In the genomic region with DNA sequence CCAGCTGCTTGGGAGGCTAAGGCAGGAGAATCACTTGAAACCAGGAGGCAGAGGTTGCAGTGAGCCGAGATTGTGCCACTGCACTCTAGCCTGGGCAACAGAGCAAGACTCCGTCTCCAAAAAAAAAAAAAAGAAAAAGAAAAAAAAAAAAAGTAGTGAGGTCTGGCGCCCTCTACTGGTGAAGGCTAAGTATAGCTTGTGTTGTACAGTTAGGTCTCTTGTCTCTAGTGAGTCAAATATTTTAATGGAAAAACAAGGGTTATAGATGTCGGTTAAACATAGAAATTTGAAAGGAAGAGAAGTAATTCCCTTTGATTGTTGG, we compare ENCODE assay signal across 8 cellular contexts. TPM values are rescaled to one million over a fixed set of nuclear protein-coding genes. Genes with fewer than 3 reads are reported as not detected.
A peak's percentile ranks its signal among the peaks of the same experiment; 100 is the strongest.
DNase-seq lines count a peak whose midpoint lies in the region; ATAC-seq and TF ChIP-seq lines count a peak whose summit lies in the region.
"Not testable (repeated sequence)": the region's sequence is repeated elsewhere in the genome, so short reads cannot be mapped to it uniquely, and the experiment has no call there.

No MANE protein-coding gene starts in this region.

- not testable (repeated sequence) for H3K9me2 ChIP-seq in PC-3 (replicated peaks; ENCODE audit: low read length)

- H3K36me3 ChIP-seq in PC-3 (ENCODE audit: low read depth, low read length); iPS-20b (ENCODE audit: insufficient read depth, low read depth, low read length); parathyroid adenoma (ENCODE audit: control insufficient read depth, insufficient read depth, low read length): not testable (repeated sequence)

- POLR2A ChIA-PET in PC-3 (lab: Charles Lee; ENCODE audit: unreplicated experiment), result interaction anchor here (0.6 kb wide), 1 partner anchor 463 kb away, joined by 8 read pairs; no protein-coding TSS in a partner anchor

- BruUV-seq in PC-3 (replicated peaks; lab: Mats Ljungman, UMichigan), result not testable (repeated sequence)

- not testable (repeated sequence) for H3K27me3 ChIP-seq in PC-3 (ENCODE audit: low read length); iPS-20b (ENCODE audit: insufficient read depth, low read length); parathyroid adenoma (ENCODE audit: control insufficient read depth, insufficient read depth, low read length)

- TF ChIP-seq CTCF in 22Rv1 (IDR thresholded peaks at IDR 0.05), result peak; percentile 81
- TF ChIP-seq CTCF in PC-3 (conservative IDR thresholded peaks at IDR 0.05; ENCODE audit: low read depth, low read length), result peak; percentile 66
- peak; percentile 79 for TF ChIP-seq CTCF in parathyroid adenoma (IDR thresholded peaks at IDR 0.05)

- not testable (repeated sequence) for H3K27ac ChIP-seq in 22Rv1; PC-3 (ENCODE audit: low read length); iPS-20b (ENCODE audit: low read length); parathyroid adenoma

- intact Hi-C loops in PC-3 (cut with micrococcal nuclease), result loop anchor here (1.0 to 10.0 kb wide), 3 partner anchors 28 to 237 kb away; no protein-coding TSS in a partner anchor

- H3K9me3 ChIP-seq in PC-3 (ENCODE audit: low read length); iPS-20b (ENCODE audit: insufficient read depth, low read depth, low read length); parathyroid adenoma (ENCODE audit: control insufficient read depth, low read length): not testable (repeated sequence)

- H3K4me1 ChIP-seq in PC-3 (ENCODE audit: insufficient read depth, low read length) (peaks cover 24% of the 10 kb centered on the region), iPS-20b (ENCODE audit: insufficient read depth, low read length) (peaks cover 39% of the 10 kb centered on the region)
- not testable (repeated sequence) for H3K4me1 ChIP-seq in parathyroid adenoma

- CTCF ChIA-PET in PC-3 (lab: Charles Lee), result interaction anchor here (0.6 to 2.2 kb wide), 6 partner anchors 114 to 421 kb away, joined by 3 to 11 read pairs (median 6); no protein-coding TSS in a partner anchor

- H3F3A ChIP-seq in PC-3 (ENCODE audit: low read length, unreplicated experiment), result not testable (repeated sequence)

- peaks cover 49% of the 10 kb centered on the region for H4K20me1 ChIP-seq in PC-3 (ENCODE audit: low read length)

- H3K4me3 ChIP-seq in PC-3 (ENCODE audit: low read length); parathyroid adenoma (ENCODE audit: low read depth, low read length): not testable (repeated sequence)
- H3K4me3 ChIP-seq in iPS-20b (ENCODE audit: low read length), result peak overlapping the region; percentile 15; the same call in 1 of the 2 replicates

- not testable (repeated sequence) for H3K9ac ChIP-seq in PC-3 (ENCODE audit: low read length); iPS-20b (ENCODE audit: low read depth, low read length); parathyroid adenoma

- H3K4me2 ChIP-seq in PC-3 (ENCODE audit: low read length); parathyroid adenoma (ENCODE audit: low read length): not testable (repeated sequence)

- H3K79me2 ChIP-seq in PC-3 (ENCODE audit: low read length) (peaks cover 100% of the 10 kb centered on the region), parathyroid adenoma (peaks cover 16% of the 10 kb centered on the region)

- DNase-seq in GM04504 (ENCODE audit: low read depth) (peak; percentile 10), M059J (ENCODE audit: low read depth) (peak; percentile 50), PC-3 (peak; percentile 50), activated T-cell treated with anti-CD3 and anti-CD28 coated beads for 1 hour (ENCODE audit: low read depth) (peak; percentile 20), dermis blood vessel endothelial cell (peak; percentile 49)

- not testable (repeated sequence) for H2AFZ ChIP-seq in PC-3 (ENCODE audit: low read length); parathyroid adenoma

- ATAC-seq in PC-3, result peak; percentile 56

RNA-seq across cellular contexts. Expression of gene USP9X, which starts 29.8 kb away (rescaled TPM):
- total RNA-seq in M059J (2014; rRNA removed; shearing (Covaris generic)), result 48.5 and 81.7 TPM in 2 replicates
- total RNA-seq in PC-3 (2014; rRNA removed) (63.5 and 81.4 TPM in 2 replicates), dermis blood vessel endothelial cell (94.6 and 183 TPM in 2 replicates)
